Comparison of ENCODE assay signal across 19 cellular contexts in the genomic region with DNA sequence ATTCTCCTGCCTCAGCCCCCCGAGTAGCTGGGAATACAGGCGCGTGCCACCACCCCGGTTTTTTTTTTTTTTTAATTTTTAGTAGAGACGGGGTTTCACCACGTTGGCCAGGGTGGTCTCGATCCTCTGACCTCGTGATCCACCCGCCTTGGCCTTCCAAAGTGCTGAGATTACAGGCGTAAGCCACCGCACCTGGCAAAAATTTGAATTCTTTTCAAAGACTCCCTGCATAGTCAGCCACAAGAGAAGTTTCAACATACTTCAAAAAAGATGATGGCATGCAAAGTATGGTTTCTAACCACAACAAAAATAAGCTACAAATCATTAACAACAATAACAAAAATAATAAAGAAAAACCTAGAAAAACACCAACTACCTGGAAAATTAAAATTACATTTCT.
"Had no signal": no experiment of that assay in that cellular context is flagged by ENCODE, and none has a peak within 500 bp of the region (broad histone marks: within the 10 kb centered on the region; RNA-seq: fewer than 3 reads in every experiment).

No MANE protein-coding gene starts in this region.

- H3K4me1 ChIP-seq: colonic mucosa, foreskin keratinocyte, neural progenitor cell, parathyroid adenoma, stomach, thyroid gland had no signal

- H3K4me2 ChIP-seq: neural progenitor cell had no signal

- H3K9ac ChIP-seq: neural progenitor cell, parathyroid adenoma had no signal

- DNase-seq: colonic mucosa; effector memory CD4-positive, alpha-beta T cell; foreskin keratinocyte; glutamatergic neuron; kidney; mesenchymal stem cell; midbrain; naive thymus-derived CD4-positive, alpha-beta T cell; stimulated activated CD4-positive, alpha-beta T cell treated with anti-CD3 and anti-CD28 coated beads, Interleukin-2, amount 100 ng/mL, for 24 hours; stimulated activated CD4-positive, alpha-beta T cell treated with anti-CD3 and anti-CD28 coated beads, Interleukin-4, amount 100 ng/mL, for 24 hours; stimulated activated naive CD4-positive, alpha-beta T cell treated with Interleukin-2 at 50 U/mL for 16 hours; stomach; thyroid gland had no signal

- H3K27me3 ChIP-seq: colonic mucosa, esophagus muscularis mucosa, foreskin keratinocyte, neural progenitor cell, stomach, thyroid gland had no signal

- H3K4me3 ChIP-seq: colonic mucosa, esophagus muscularis mucosa, neural progenitor cell, stomach, thyroid gland had no signal

- H3K27ac ChIP-seq: colonic mucosa, esophagus muscularis mucosa, foreskin keratinocyte, neural progenitor cell, parathyroid adenoma, stomach, thyroid gland had no signal

- ATAC-seq: foreskin keratinocyte; left lobe of liver; naive thymus-derived CD4-positive, alpha-beta T cell; sciatic nerve; stimulated activated effector memory CD8-positive, alpha-beta T cell treated with anti-CD3 and anti-CD28 coated beads, Interleukin-12 subunit alpha, Interleukin-12 subunit beta, amount 100 ng/mL, for 72 hours had no signal

- H2AFZ ChIP-seq: neural progenitor cell, parathyroid adenoma had no signal

- H3K36me3 ChIP-seq: colonic mucosa, neural progenitor cell, thyroid gland had no signal

- H3K9me3 ChIP-seq: colonic mucosa, esophagus muscularis mucosa, stomach had no signal
